8 cellular contexts compared by ENCODE assay signal in the genomic region with DNA sequence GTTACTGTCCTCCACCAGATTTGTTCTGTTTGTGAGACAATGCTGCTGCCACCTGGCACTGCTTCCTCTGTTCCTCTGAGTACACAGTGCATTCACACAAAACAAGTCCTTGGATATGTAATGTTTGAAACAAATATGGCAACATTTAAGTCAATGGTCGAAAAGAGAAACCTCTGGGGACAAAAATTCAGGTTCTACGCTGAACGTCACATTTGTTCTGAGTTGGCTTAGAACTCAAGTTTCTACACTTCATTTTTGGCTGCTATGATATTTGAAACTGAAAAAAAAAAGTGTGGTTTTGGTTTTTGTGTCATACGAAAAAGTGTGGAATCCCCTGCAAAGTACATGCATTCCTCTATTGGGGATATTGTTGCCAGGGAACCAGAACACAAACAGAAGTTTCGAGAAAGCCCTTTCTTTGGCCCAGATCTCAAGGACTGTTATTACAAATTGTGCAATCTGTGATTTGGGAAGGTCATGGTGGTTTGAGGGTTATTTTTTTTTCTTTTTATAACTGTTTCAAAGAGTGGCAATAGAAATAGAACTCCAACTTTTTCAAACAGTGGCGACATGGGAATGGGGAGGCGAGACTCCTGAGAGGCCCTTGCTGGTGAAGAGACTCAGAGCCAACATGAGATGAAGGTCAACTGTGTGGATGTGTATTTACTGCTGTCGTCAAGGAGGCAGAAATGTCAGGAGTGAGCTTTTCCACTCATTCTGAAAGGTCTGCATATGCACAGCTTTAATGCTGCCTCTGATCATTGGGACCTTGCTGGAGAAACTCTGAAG.
DNase-seq lines count a peak whose midpoint lies in the region; ATAC-seq, FAIRE-seq and TF ChIP-seq lines count a peak whose summit lies in the region.

No MANE protein-coding gene starts in this region.

- H3K27me3 Mint-ChIP-seq in activated CD8-positive, alpha-beta memory T cell treated with anti-CD3 and anti-CD28 coated beads, Interleukin-2, amount 10 ng/mL, durations not matched to agents 7 days and 5 days, result peaks cover 22% of the 10 kb centered on the region
- no peaks in the 10 kb centered on the region for H3K27me3 Mint-ChIP-seq in mesothelial cell of epicardium (ENCODE audit: low read depth)

- TF ChIP-seq RAD21 in GM12878 (IDR thresholded peaks at IDR 0.05; ENCODE audit: insufficient read depth, low read depth, low read length), result no peak

- H3K4me2 ChIP-seq in GM12878 (ENCODE audit: control insufficient read depth, insufficient read depth), result no peak overlapping the region

- no peaks in the 10 kb centered on the region for H3K36me3 ChIP-seq in GM12878 (ENCODE audit: control insufficient read depth in 2 of 2, insufficient read depth in 2 of 2, low read length in 1 of 2)

- TF ChIP-seq CTCF in GM12878 (IDR thresholded peaks at IDR 0.05 in 2 of 3, conservative IDR thresholded peaks at IDR 0.05 in 1 of 3; ENCODE audit: control insufficient read depth in 2 of 3, extremely low read depth in 1 of 3, insufficient read depth in 1 of 3, low read depth in 3 of 3, low read length in 3 of 3), result no peak
- TF ChIP-seq CTCF in mesothelial cell of epicardium (IDR thresholded peaks at IDR 0.05; ENCODE audit: unreplicated experiment), result no peak

- BruUV-seq in GM12878 (replicated peaks; lab: Mats Ljungman, UMichigan), result no TSS peak

- no peaks in the 10 kb centered on the region; a peak in 2 of 4 replicates for H3K27me3 ChIP-seq in GM12878 (replicated peaks in 1 of 2; ENCODE audit: control insufficient read depth in 2 of 2, insufficient read depth in 2 of 2, low read length in 1 of 2)

- no peak for TF ChIP-seq POLR2A in GM12878 (IDR thresholded peaks at IDR 0.05; ENCODE audit: low read depth, low read length)

- in situ Hi-C loops in GM12878 (cut with MboI), result no loop called here

- H3K4me1 Mint-ChIP-seq in activated CD8-positive, alpha-beta memory T cell treated with anti-CD3 and anti-CD28 coated beads, Interleukin-2, amount 10 ng/mL, durations not matched to agents 7 days and 5 days, result peaks cover 28% of the 10 kb centered on the region
- peaks cover 32% of the 10 kb centered on the region for H3K4me1 Mint-ChIP-seq in mesothelial cell of epicardium

- WGBS in GM12878 (ENCODE audit: insufficient coverage, insufficient replicate concordance, low lambda C conversion rate, missing lambda C conversion rate), result 2% methylated on average over 8 of the region's 8 CpGs

- SMC1A ChIA-PET in GM12878 (lab: Charles Lee; ENCODE audit: uncharacterized antibody, unreplicated experiment), result no interaction called here

- no peak overlapping the region for H2AFZ ChIP-seq in GM12878 (ENCODE audit: control insufficient read depth, low read depth, low read length)

- H3K79me2 ChIP-seq in GM12878 (ENCODE audit: control insufficient read depth, insufficient read depth, low read length), result no peaks in the 10 kb centered on the region

- H3K27ac ChIP-seq in GM12878 (ENCODE audit: control insufficient read depth, insufficient read depth), result no peak overlapping the region

- no peak for FAIRE-seq in GM12878 (lab: Jason Lieb, UNC)

- peaks cover 3% of the 10 kb centered on the region for H3K9me3 Mint-ChIP-seq in activated CD8-positive, alpha-beta memory T cell treated with anti-CD3 and anti-CD28 coated beads, Interleukin-2, amount 10 ng/mL, durations not matched to agents 7 days and 5 days (ENCODE audit: low read depth)
- peaks cover 18% of the 10 kb centered on the region for H3K9me3 Mint-ChIP-seq in mesothelial cell of epicardium

- no peak overlapping the region for H3K4me3 ChIP-seq in GM12878

- peak; percentile 40 for ATAC-seq in activated CD8-positive, alpha-beta memory T cell treated with anti-CD3 and anti-CD28 coated beads, Interleukin-2, amount 10 ng/mL, durations not matched to agents 7 days and 5 days
- peak; percentile 68 for ATAC-seq in HG03460 (IDR thresholded peaks at IDR 0.05; ENCODE audit: unreplicated experiment)
- ATAC-seq in GM12878, result peak; percentile 74
- ATAC-seq in left colon, result no peak

- H3K9ac ChIP-seq in GM12878 (ENCODE audit: control insufficient read depth, insufficient read depth, low read length), result no peak overlapping the region

- DNase-seq in activated CD8-positive, alpha-beta memory T cell treated with anti-CD3 and anti-CD28 coated beads, Interleukin-2, amount 10 ng/mL, durations not matched to agents 7 days and 5 days, result no peak
- no peak for DNase-seq in activated CD8-positive, alpha-beta memory T cell treated with anti-CD3 and anti-CD28 coated beads, Interleukin-2, amount 50 U/mL, for 48 hours
- DNase-seq in GM12878 (ENCODE audit: low read depth, low spot score) (no peak), mesothelial cell of epicardium (ENCODE audit: low spot score in 2 of 2, unreplicated experiment in 2 of 2) (no peak), left colon (no peak), NCI-H1092 treated with DMSO at 0.1 percent for 48 hours (lab: John Stamatoyannopoulos, UW) (no peak)
- DNase-seq in activated CD8-positive, alpha-beta memory T cell treated with anti-CD3 and anti-CD28 coated beads for 24 hours, result no peak

- H3K9me3 ChIP-seq in GM12878 (replicated peaks; ENCODE audit: control insufficient read depth, insufficient read depth, low read length), result no peaks in the 10 kb centered on the region; the same call in 1 of the 3 replicates

- POLR2A ChIA-PET in GM12878 (lab: Charles Lee), result no interaction called here

- CTCF ChIA-PET in activated CD8-positive, alpha-beta memory T cell treated with anti-CD3 and anti-CD28 coated beads, Interleukin-2, amount 10 ng/mL, durations not matched to agents 7 days and 5 days (lab: Charles Lee), result interaction anchor here (0.9 to 1.2 kb wide), 3 partner anchors 19 to 33 kb away, joined by 3 to 4 read pairs (median 3); no protein-coding TSS in a partner anchor
- CTCF ChIA-PET in GM12878 (lab: Yijun Ruan, JAX), result no interaction called here

- RAD21 ChIA-PET in GM12878 (lab: Charles Lee; ENCODE audit: unreplicated experiment), result no interaction called here

- H3K4me1 ChIP-seq in GM12878 (ENCODE audit: control insufficient read depth, insufficient read depth, low read length), result no peaks in the 10 kb centered on the region

- peak in 1 of 2 experiments; percentile 53; a peak in 2 of 4 replicates for TF ChIP-seq EP300 in GM12878 (IDR thresholded peaks at IDR 0.05; ENCODE audit: borderline replicate concordance in 1 of 2, control insufficient read depth in 1 of 2, low read depth in 2 of 2, low read length in 2 of 2)

- H3K36me3 Mint-ChIP-seq in activated CD8-positive, alpha-beta memory T cell treated with anti-CD3 and anti-CD28 coated beads, Interleukin-2, amount 10 ng/mL, durations not matched to agents 7 days and 5 days, result peaks cover 6% of the 10 kb centered on the region
- H3K36me3 Mint-ChIP-seq in mesothelial cell of epicardium, result no peaks in the 10 kb centered on the region

- no peaks in the 10 kb centered on the region for H4K20me1 ChIP-seq in GM12878 (ENCODE audit: control insufficient read depth, insufficient read depth)

- H3K4me3 Mint-ChIP-seq in activated CD8-positive, alpha-beta memory T cell treated with anti-CD3 and anti-CD28 coated beads, Interleukin-2, amount 10 ng/mL, durations not matched to agents 7 days and 5 days, result no peak overlapping the region
- no peak overlapping the region for H3K4me3 Mint-ChIP-seq in mesothelial cell of epicardium

- peak overlapping the region; percentile 50 for H3K27ac Mint-ChIP-seq in activated CD8-positive, alpha-beta memory T cell treated with anti-CD3 and anti-CD28 coated beads, Interleukin-2, amount 10 ng/mL, durations not matched to agents 7 days and 5 days
- H3K27ac Mint-ChIP-seq in mesothelial cell of epicardium, result peak overlapping the region; percentile 88

- intact Hi-C loops in GM12878 (cut with micrococcal nuclease; ENCODE audit: unreplicated experiment) (no loop called here), left colon (cut with DNase I, micrococcal nuclease) (no loop called here)

TF ChIP-seq in GM12878, 131 proteins besides CTCF, POLR2A, EP300 and RAD21:
- TF ChIP-seq NBN (IDR thresholded peaks at IDR 0.05) (no peak), JUNB (IDR thresholded peaks at IDR 0.05) (peak; percentile 9; the same call in 1 of the 2 replicates), KDM1A (IDR thresholded peaks at IDR 0.05; ENCODE audit: borderline replicate concordance) (no peak), RUNX3 (IDR thresholded peaks at IDR 0.05; ENCODE audit: low read length) (peak; percentile 70)
- TF ChIP-seq, protein P1, sequence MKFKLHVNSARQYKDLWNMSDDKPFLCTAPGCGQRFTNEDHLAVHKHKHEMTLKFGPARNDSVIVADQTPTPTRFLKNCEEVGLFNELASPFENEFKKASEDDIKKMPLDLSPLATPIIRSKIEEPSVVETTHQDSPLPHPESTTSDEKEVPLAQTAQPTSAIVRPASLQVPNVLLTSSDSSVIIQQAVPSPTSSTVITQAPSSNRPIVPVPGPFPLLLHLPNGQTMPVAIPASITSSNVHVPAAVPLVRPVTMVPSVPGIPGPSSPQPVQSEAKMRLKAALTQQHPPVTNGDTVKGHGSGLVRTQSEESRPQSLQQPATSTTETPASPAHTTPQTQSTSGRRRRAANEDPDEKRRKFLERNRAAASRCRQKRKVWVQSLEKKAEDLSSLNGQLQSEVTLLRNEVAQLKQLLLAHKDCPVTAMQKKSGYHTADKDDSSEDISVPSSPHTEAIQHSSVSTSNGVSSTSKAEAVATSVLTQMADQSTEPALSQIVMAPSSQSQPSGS (IDR thresholded peaks at IDR 0.05; ENCODE audit: low read length), result peak; percentile 31; the same call in 1 of the 2 replicates
